In genomic region chr20:59750209-59750840, GRCh38 we compare ENCODE assay signal across 18 cellular contexts.
DNase-seq lines count a peak whose midpoint lies in the region; ATAC-seq and TF ChIP-seq lines count a peak whose summit lies in the region.
"Had no signal": no experiment of that assay in that cellular context is flagged by ENCODE, and none has a peak within 500 bp of the region (broad histone marks: within the 10 kb centered on the region; RNA-seq: fewer than 3 reads in every experiment).

No MANE protein-coding gene starts in this region.

- H3K4me3 ChIP-seq in GM23248, result no peak overlapping the region
- H3K4me3 ChIP-seq in neuronal stem cell (ENCODE audit: low read length in 2 of 2), result no peak overlapping the region
- H3K4me3 ChIP-seq: A549 had no signal

- no peak overlapping the region for H3K4me3 Mint-ChIP-seq in chondrocyte (ENCODE audit: unreplicated experiment)
- H3K4me3 Mint-ChIP-seq: CD8-positive, alpha-beta memory T cell; IgD-negative memory B cell; T-cell had no signal

- H2BK12ac ChIP-seq in neuronal stem cell (ENCODE audit: low read length), result no peak overlapping the region

- H3K14ac ChIP-seq in neuronal stem cell (ENCODE audit: low read length), result no peak overlapping the region

- H4K8ac ChIP-seq in neuronal stem cell (ENCODE audit: low read depth, low read length), result no peak overlapping the region

- H2AFZ ChIP-seq in GM23248 (no peak overlapping the region), neuronal stem cell (ENCODE audit: low read length) (no peak overlapping the region)

- no peak overlapping the region for H2BK5ac ChIP-seq in neuronal stem cell (ENCODE audit: low read length)

- H3K9ac ChIP-seq in GM23248 (0 out of 2 replicates have a peak overlapping the region, but pooled peaks have one; percentile 70), neuronal stem cell (ENCODE audit: low read depth, low read length, poor library complexity) (peak overlapping the region; percentile 24)

- no peaks in the 10 kb centered on the region for H3K79me2 ChIP-seq in GM23248 (ENCODE audit: insufficient read depth)

- no peaks in the 10 kb centered on the region for H3K9me3 Mint-ChIP-seq in chondrocyte (ENCODE audit: low read depth)
- H3K9me3 Mint-ChIP-seq: CD8-positive, alpha-beta memory T cell; T-cell had no signal

- peaks cover 29% of the 10 kb centered on the region for H3F3A ChIP-seq in GM23248 (ENCODE audit: insufficient read depth)

- peak overlapping the region; percentile 17 for H3K23ac ChIP-seq in neuronal stem cell (ENCODE audit: low read depth, low read length, poor library complexity)

- H3K9me3 ChIP-seq in GM23248 (ENCODE audit: low read depth), result no peaks in the 10 kb centered on the region
- H3K9me3 ChIP-seq in neuronal stem cell (replicated peaks in 1 of 2; ENCODE audit: control insufficient read depth in 2 of 2, insufficient read depth in 1 of 2, low read depth in 1 of 2, low read length in 2 of 2), result no peaks in the 10 kb centered on the region
- H3K9me3 ChIP-seq: A549 had no signal

- H3K27me3 ChIP-seq in GM23248 (replicated peaks; ENCODE audit: insufficient read depth) (peaks cover 27% of the 10 kb centered on the region), neuronal stem cell (ENCODE audit: control insufficient read depth in 3 of 3, insufficient read depth in 3 of 3, low read depth in 1 of 3, low read length in 3 of 3) (peaks cover 0 to 69% (median 16%) of the 10 kb centered on the region in 3 experiments)

- peak overlapping the region; percentile 45 for H3K18ac ChIP-seq in neuronal stem cell (ENCODE audit: low read length)

- peaks cover 3% of the 10 kb centered on the region for H3K4me1 Mint-ChIP-seq in chondrocyte (ENCODE audit: low read depth)
- H3K4me1 Mint-ChIP-seq: T-cell had no signal

- no peak overlapping the region for H2BK120ac ChIP-seq in neuronal stem cell (ENCODE audit: low read depth, low read length)

- peaks cover 47% of the 10 kb centered on the region for H3K27me3 Mint-ChIP-seq in chondrocyte (ENCODE audit: low read depth)

- DNase-seq in GM23248 (no peak), MV-4-11 (lab: John Stamatoyannopoulos, UW) (peak; percentile 20), chondrocyte (ENCODE audit: low spot score) (peak; percentile 82), neuronal stem cell (ENCODE audit: low spot score) (no peak), NOMO-1 treated with DMSO at 0.1 percent for 48 hours (lab: John Stamatoyannopoulos, UW; ENCODE audit: unreplicated experiment) (no peak), dermis blood vessel endothelial cell (no peak)
- no peak for DNase-seq in stimulated activated CD4-positive, alpha-beta T cell treated with anti-CD3 and anti-CD28 coated beads, Interleukin-4, amount 100 ng/mL, for 24 hours
- DNase-seq: CD8-positive, alpha-beta memory T cell; GF-D8; NCI-H1436; NCI-H2081 treated with DMSO at 0.1 percent for 48 hours; NCI-H524 treated with DMSO at 0.1 percent for 48 hours had no signal

- H3K9me2 ChIP-seq in GM23248 (ENCODE audit: insufficient read depth), result no peaks in the 10 kb centered on the region

- H3K4me1 ChIP-seq in GM23248 (ENCODE audit: insufficient read depth), result peaks cover 27% of the 10 kb centered on the region
- peaks cover 0 to 8% of the 10 kb centered on the region in 2 donors for H3K4me1 ChIP-seq in neuronal stem cell (ENCODE audit: control insufficient read depth in 2 of 2, insufficient read depth in 1 of 2, low read depth in 1 of 2, low read length in 2 of 2)
- H3K4me1 ChIP-seq: A549 had no signal

- no peak overlapping the region for H2AK5ac ChIP-seq in neuronal stem cell (ENCODE audit: low read depth, low read length)

- H3K4ac ChIP-seq in neuronal stem cell (ENCODE audit: low read length), result no peak overlapping the region

- H3K27ac Mint-ChIP-seq in chondrocyte (ENCODE audit: unreplicated experiment), result no peak overlapping the region
- H3K27ac Mint-ChIP-seq: CD8-positive, alpha-beta memory T cell; IgD-negative memory B cell; T-cell had no signal

- no peak overlapping the region for H4K91ac ChIP-seq in neuronal stem cell (ENCODE audit: low read depth, low read length, poor library complexity)

- H3K36me3 Mint-ChIP-seq in chondrocyte (ENCODE audit: low read depth), result no peaks in the 10 kb centered on the region
- H3K36me3 Mint-ChIP-seq: CD8-positive, alpha-beta memory T cell; IgD-negative memory B cell; T-cell had no signal

- H3K36me3 ChIP-seq in GM23248 (ENCODE audit: low read depth) (no peaks in the 10 kb centered on the region), neuronal stem cell (replicated peaks in 1 of 2; ENCODE audit: control insufficient read depth in 2 of 2, insufficient read depth in 2 of 2, low read length in 2 of 2) (no peaks in the 10 kb centered on the region)

- no peaks in the 10 kb centered on the region for H4K20me1 ChIP-seq in GM23248 (ENCODE audit: insufficient read depth)

- in situ Hi-C loops in GM23248 (cut with MboI), result no loop called here

- no peak for TF ChIP-seq CTCF in chondrocyte (IDR thresholded peaks at IDR 0.05)

- peak overlapping the region; percentile 95; the same call in 1 of the 2 replicates for H3K27ac ChIP-seq in GM23248
- H3K27ac ChIP-seq in neuronal stem cell (replicated peaks; ENCODE audit: low read length), result no peak overlapping the region
- H3K27ac ChIP-seq: A549, C4-2B, RWPE1 had no signal

- no peaks in the 10 kb centered on the region for H3K79me1 ChIP-seq in neuronal stem cell (ENCODE audit: low read depth, low read length)

- H2BK15ac ChIP-seq in neuronal stem cell (ENCODE audit: low read length), result no peak overlapping the region

- WGBS in GM23248 (ENCODE audit: low coverage in 1 of 2, low lambda C conversion rate in 2 of 2, missing lambda C conversion rate in 2 of 2), 2 experiments, result 62 to 64% methylated on average over 21 of the region's 21 CpGs
- no CpG with 5 or more reads among the region's 21 CpGs for WGBS in neuronal stem cell (ENCODE audit: extremely low coverage in 2 of 2, insufficient read length in 2 of 2, insufficient replicate concordance in 1 of 2), 2 donors

- peak overlapping the region; percentile 90 for H3K4me2 ChIP-seq in GM23248 (ENCODE audit: unreplicated experiment)
- H3K4me2 ChIP-seq in neuronal stem cell (ENCODE audit: insufficient read depth, low read length, poor library complexity, severe bottlenecking), result no peak overlapping the region
- H3K4me2 ChIP-seq: A549 had no signal

- ATAC-seq in GM18867 (IDR thresholded peaks at IDR 0.05; ENCODE audit: unreplicated experiment), result no peak
- ATAC-seq: T-cell had no signal

Comparison
In these comparisons a context has a peak if more than half of its experiments do, and no peak if none do; other contexts are left out.
1. DNase-seq: peak in MV-4-11 (single experiment) and chondrocyte (single experiment); none in GM23248 (single experiment), neuronal stem cell (single experiment), NOMO-1 treated with DMSO at 0.1 percent for 48 hours (single experiment), dermis blood vessel endothelial cell (single experiment) and stimulated activated CD4-positive, alpha-beta T cell treated with anti-CD3 and anti-CD28 coated beads, Interleukin-4, amount 100 ng/mL, for 24 hours (single experiment).